ENCODE assay signal across 8 cellular contexts in genomic region chr6:163170294-163170883, GRCh38.
DNase-seq lines count a peak whose midpoint lies in the region; ATAC-seq, FAIRE-seq and TF ChIP-seq lines count a peak whose summit lies in the region.

No MANE protein-coding gene starts in this region.

- H3K4me2 ChIP-seq in HepG2 (ENCODE audit: low read depth, low read length): no peak overlapping the region

- in situ Hi-C loops in HepG2 (cut with HindIII; ENCODE audit: extremely low pct_ligation_motif_present, low pct_unique_long_range_greater_than_20kb): no loop called here

- ATAC-seq in HG03558 (IDR thresholded peaks at IDR 0.05; ENCODE audit: extremely low read depth, unreplicated experiment) (peak; percentile 43), HepG2 (peak; percentile 79)
- peak; percentile 30 for ATAC-seq in activated CD8-positive, alpha-beta T cell treated with anti-CD3 and anti-CD28 coated beads, Interleukin-2, amount 10 ng/mL, durations not matched to agents 7 days and 5 days

- no peaks in the 10 kb centered on the region for H4K20me1 ChIP-seq in HepG2 (ENCODE audit: insufficient read depth, low read length)

- WGBS in HepG2 (ENCODE audit: low lambda C conversion rate): 61% methylated on average over 13 of the region's 14 CpGs

- H3K79me2 ChIP-seq in HepG2 (ENCODE audit: insufficient read depth, low read length): no peaks in the 10 kb centered on the region

- H3K9me3 Mint-ChIP-seq in activated CD8-positive, alpha-beta T cell treated with anti-CD3 and anti-CD28 coated beads, Interleukin-2, amount 10 ng/mL, durations not matched to agents 7 days and 5 days (ENCODE audit: insufficient read depth): no peaks in the 10 kb centered on the region
- no peaks in the 10 kb centered on the region for H3K9me3 Mint-ChIP-seq in activated T-helper 1 cell treated with anti-CD3 and anti-CD28 coated beads, Interleukin-12 subunit alpha, Interleukin-12 subunit beta, Interleukin-2, Interleukin-4 antibody, amounts not matched to agents 30 ng/mL and 10 ng/mL and 1 ng/mL, durations not matched to agents 14 hours and 24 hours and 36 hours

- no peak for FAIRE-seq in HepG2 (lab: Jason Lieb, UNC)

- peaks cover 0 to 9% of the 10 kb centered on the region in 2 experiments; a peak in 3 of 5 replicates for H3K27me3 ChIP-seq in HepG2 (ENCODE audit: control insufficient read depth in 1 of 2, insufficient read depth in 2 of 2, low read length in 2 of 2)

- TF ChIP-seq EP300 in HepG2 (IDR thresholded peaks at IDR 0.05; ENCODE audit: low read depth in 2 of 2, low read length in 2 of 2) (no peak), HepG2 (CRISPR knock-in tag; IDR thresholded peaks at IDR 0.05; ENCODE audit: borderline replicate concordance) (no peak)

- no peak overlapping the region for H2AFZ ChIP-seq in HepG2 (ENCODE audit: low read length)

- peak; percentile 64 for TF ChIP-seq CTCF in HepG2 (CRISPR knock-in tag; IDR thresholded peaks at IDR 0.05)

- no peak for TF ChIP-seq POLR2A in HepG2 (IDR thresholded peaks at IDR 0.05; ENCODE audit: insufficient read depth in 1 of 2, low read depth in 2 of 2, low read length in 2 of 2)

- H3K9me3 ChIP-seq in HepG2 (ENCODE audit: low read length): no peaks in the 10 kb centered on the region

- H3K4me3 ChIP-seq in HepG2 (replicated peaks in 1 of 3; ENCODE audit: insufficient read depth in 1 of 3, low read depth in 2 of 3, low read length in 3 of 3): no peak overlapping the region

- no peak overlapping the region for H3K9ac ChIP-seq in HepG2 (ENCODE audit: insufficient read depth, low read depth, low read length)

- no peaks in the 10 kb centered on the region for H3K4me1 Mint-ChIP-seq in activated CD8-positive, alpha-beta T cell treated with anti-CD3 and anti-CD28 coated beads, Interleukin-2, amount 10 ng/mL, durations not matched to agents 7 days and 5 days (ENCODE audit: low read depth)
- no peaks in the 10 kb centered on the region for H3K4me1 Mint-ChIP-seq in activated T-helper 1 cell treated with anti-CD3 and anti-CD28 coated beads, Interleukin-12 subunit alpha, Interleukin-12 subunit beta, Interleukin-2, Interleukin-4 antibody, amounts not matched to agents 30 ng/mL and 10 ng/mL and 1 ng/mL, durations not matched to agents 14 hours and 24 hours and 36 hours (ENCODE audit: low read depth)

- no peaks in the 10 kb centered on the region for H3K36me3 Mint-ChIP-seq in activated CD8-positive, alpha-beta T cell treated with anti-CD3 and anti-CD28 coated beads, Interleukin-2, amount 10 ng/mL, durations not matched to agents 7 days and 5 days (ENCODE audit: low read depth)
- no peaks in the 10 kb centered on the region for H3K36me3 Mint-ChIP-seq in activated T-helper 1 cell treated with anti-CD3 and anti-CD28 coated beads, Interleukin-12 subunit alpha, Interleukin-12 subunit beta, Interleukin-2, Interleukin-4 antibody, amounts not matched to agents 30 ng/mL and 10 ng/mL and 1 ng/mL, durations not matched to agents 14 hours and 24 hours and 36 hours (ENCODE audit: low read depth)

- no peak overlapping the region for H3K27ac ChIP-seq in HepG2 (ENCODE audit: extremely low read length, insufficient read depth, low read length)

- DNase-seq in CMK (ENCODE audit: low read depth) (peak; percentile 22), GM19240 (ENCODE audit: insufficient read length, low spot score) (peak; percentile 13), HepG2 (ENCODE audit: low spot score) (no peak), DMS153 (lab: John Stamatoyannopoulos, UW) (no peak), pons (ENCODE audit: low spot score) (no peak)
- DNase-seq in activated CD8-positive, alpha-beta T cell treated with anti-CD3 and anti-CD28 coated beads, Interleukin-2, amount 10 ng/mL, durations not matched to agents 7 days and 5 days: peak; percentile 34
- no peak for DNase-seq in activated T-helper 1 cell treated with anti-CD3 and anti-CD28 coated beads, Interleukin-12 subunit alpha, Interleukin-12 subunit beta, Interleukin-2, Interleukin-4 antibody, amounts not matched to agents 30 ng/mL and 10 ng/mL and 1 ng/mL, durations not matched to agents 14 hours and 24 hours and 36 hours (ENCODE audit: low spot score)

- no TSS peak for BruUV-seq in HepG2 (replicated peaks; lab: Mats Ljungman, UMichigan)

- CTCF ChIA-PET in activated CD8-positive, alpha-beta T cell treated with anti-CD3 and anti-CD28 coated beads, Interleukin-2, amount 10 ng/mL, durations not matched to agents 7 days and 5 days (lab: Charles Lee): interaction anchor here (0.6 to 2.5 kb wide), 7 partner anchors 10 to 28 kb away, joined by 3 to 11 read pairs (median 4); no protein-coding TSS in a partner anchor
- CTCF ChIA-PET in HepG2 (lab: Yijun Ruan, JAX; ENCODE audit: low intra/inter-chr PET ratio, low total read pairs): interaction anchor here (0.6 kb wide), 1 partner anchor 786 kb away, joined by 4 read pairs; no protein-coding TSS in a partner anchor

- H3K27me3 Mint-ChIP-seq in activated CD8-positive, alpha-beta T cell treated with anti-CD3 and anti-CD28 coated beads, Interleukin-2, amount 10 ng/mL, durations not matched to agents 7 days and 5 days (ENCODE audit: low read depth): no peaks in the 10 kb centered on the region
- H3K27me3 Mint-ChIP-seq in activated T-helper 1 cell treated with anti-CD3 and anti-CD28 coated beads, Interleukin-12 subunit alpha, Interleukin-12 subunit beta, Interleukin-2, Interleukin-4 antibody, amounts not matched to agents 30 ng/mL and 10 ng/mL and 1 ng/mL, durations not matched to agents 14 hours and 24 hours and 36 hours (ENCODE audit: insufficient read depth): no peaks in the 10 kb centered on the region

- H3K36me3 ChIP-seq in HepG2 (replicated peaks in 1 of 2; ENCODE audit: control insufficient read depth in 1 of 2, insufficient read depth in 2 of 2, low read length in 2 of 2): no peaks in the 10 kb centered on the region

- H3K27ac Mint-ChIP-seq in activated CD8-positive, alpha-beta T cell treated with anti-CD3 and anti-CD28 coated beads, Interleukin-2, amount 10 ng/mL, durations not matched to agents 7 days and 5 days: no peak overlapping the region
- no peak overlapping the region for H3K27ac Mint-ChIP-seq in activated T-helper 1 cell treated with anti-CD3 and anti-CD28 coated beads, Interleukin-12 subunit alpha, Interleukin-12 subunit beta, Interleukin-2, Interleukin-4 antibody, amounts not matched to agents 30 ng/mL and 10 ng/mL and 1 ng/mL, durations not matched to agents 14 hours and 24 hours and 36 hours

- intact Hi-C loops in HepG2 (cut with micrococcal nuclease; ENCODE audit: unreplicated experiment): no loop called here
- intact Hi-C loops in activated T-helper 1 cell treated with anti-CD3 and anti-CD28 coated beads, Interleukin-12 subunit alpha, Interleukin-12 subunit beta, Interleukin-2, Interleukin-4 antibody, amounts not matched to agents 30 ng/mL and 10 ng/mL and 1 ng/mL, durations not matched to agents 14 hours and 24 hours and 36 hours (cut with micrococcal nuclease): loop anchor here (5.0 kb wide), 1 partner anchor 787 kb away; no protein-coding TSS in a partner anchor

- no peaks in the 10 kb centered on the region for H3K4me1 ChIP-seq in HepG2 (ENCODE audit: insufficient read depth, low read length)

- no peak overlapping the region for H3K4me3 Mint-ChIP-seq in activated CD8-positive, alpha-beta T cell treated with anti-CD3 and anti-CD28 coated beads, Interleukin-2, amount 10 ng/mL, durations not matched to agents 7 days and 5 days
- no peak overlapping the region for H3K4me3 Mint-ChIP-seq in activated T-helper 1 cell treated with anti-CD3 and anti-CD28 coated beads, Interleukin-12 subunit alpha, Interleukin-12 subunit beta, Interleukin-2, Interleukin-4 antibody, amounts not matched to agents 30 ng/mL and 10 ng/mL and 1 ng/mL, durations not matched to agents 14 hours and 24 hours and 36 hours

- POLR2A ChIA-PET in activated CD8-positive, alpha-beta T cell treated with anti-CD3 and anti-CD28 coated beads, Interleukin-2, amount 10 ng/mL, durations not matched to agents 7 days and 5 days (lab: Charles Lee): no interaction called here
- POLR2A ChIA-PET in HepG2 (lab: Yijun Ruan, JAX): no interaction called here

- no peak for TF ChIP-seq RAD21 in HepG2 (CRISPR knock-in tag; IDR thresholded peaks at IDR 0.05)

TF ChIP-seq in HepG2, 621 proteins besides CTCF, POLR2A, EP300 and RAD21 (continues in another document):
- peak; percentile 37; the same call in 1 of the 2 replicates for TF ChIP-seq CBX5 (CRISPR knock-in tag; IDR thresholded peaks at IDR 0.05; ENCODE audit: borderline replicate concordance)
- peak; percentile 51; the same call in 1 of the 2 replicates for TF ChIP-seq HOMEZ (CRISPR knock-in tag; IDR thresholded peaks at IDR 0.05; ENCODE audit: low read depth)
- TF ChIP-seq ZNF143 (CRISPR knock-in tag; IDR thresholded peaks at IDR 0.05): peak; percentile 89
- no peak for TF ChIP-seq SOX5 (CRISPR knock-in tag; IDR thresholded peaks at IDR 0.05; ENCODE audit: borderline replicate concordance)
- no peak for TF ChIP-seq GABPA (IDR thresholded peaks at IDR 0.05; ENCODE audit: low read depth, low read length)
- no peak for TF ChIP-seq GABPA (CRISPR knock-in tag; IDR thresholded peaks at IDR 0.05; ENCODE audit: low read depth)
- TF ChIP-seq PHF20 (CRISPR knock-in tag; IDR thresholded peaks at IDR 0.05): peak; percentile 25; the same call in 1 of the 2 replicates
- TF ChIP-seq SMC3 (IDR thresholded peaks at IDR 0.05; ENCODE audit: low read length): peak; percentile 35; the same call in 1 of the 2 replicates
- TF ChIP-seq STAG1 (CRISPR knock-in tag; IDR thresholded peaks at IDR 0.05): peak; percentile 56

Comparison
In these comparisons a context has a peak if more than half of its experiments do, and no peak if none do; other contexts are left out.
1. DNase-seq: peak in CMK (single experiment), GM19240 (single experiment) and activated CD8-positive, alpha-beta T cell treated with anti-CD3 and anti-CD28 coated beads, Interleukin-2, amount 10 ng/mL, durations not matched to agents 7 days and 5 days (single experiment); none in HepG2 (single experiment), DMS153 (single experiment), activated T-helper 1 cell treated with anti-CD3 and anti-CD28 coated beads, Interleukin-12 subunit alpha, Interleukin-12 subunit beta, Interleukin-2, Interleukin-4 antibody, amounts not matched to agents 30 ng/mL and 10 ng/mL and 1 ng/mL, durations not matched to agents 14 hours and 24 hours and 36 hours (single experiment) and pons (single experiment).
2. Peak in every context shown above with its lines, with median percentiles within 50 percentile points of each other: ATAC-seq.